In the genomic region with DNA sequence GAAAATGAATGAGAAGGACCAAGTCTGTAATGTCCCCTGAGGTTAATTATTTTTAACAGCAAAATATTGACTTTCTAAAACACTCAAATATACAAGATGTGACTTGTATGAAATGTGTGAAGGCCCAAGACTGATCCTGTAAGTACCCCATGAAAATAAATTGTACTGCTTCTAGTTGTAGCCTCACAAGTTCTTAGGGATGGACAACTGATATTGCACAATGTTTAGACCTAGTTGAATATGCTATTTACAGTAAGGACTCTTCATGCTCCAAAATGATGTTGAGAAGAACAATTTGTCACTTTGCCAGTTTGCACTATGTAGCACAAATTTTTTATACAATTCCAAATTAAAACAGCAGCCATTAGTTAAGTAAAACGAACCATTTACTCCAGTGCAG, we compare ENCODE assay signal across 36 cellular contexts.
"Had no signal": no experiment of that assay in that cellular context is flagged by ENCODE, and none has a peak within 500 bp of the region (broad histone marks: within the 10 kb centered on the region; RNA-seq: fewer than 3 reads in every experiment).

No MANE protein-coding gene starts in this region.

- H3K4me3 ChIP-seq: MG63 had no signal

- H3K27me3 ChIP-seq: MG63 had no signal

- H3K36me3 ChIP-seq: MG63 had no signal

- DNase-seq: Karpas-422, Kasumi-1, MG63, MM.1S, MV-4-11, NCI-H1048, NCI-H1092, NCI-H1092 treated with DMSO at 0.1 percent for 48 hours, NCI-H1105, NCI-H1105 treated with DMSO at 0.1 percent for 48 hours, NCI-H1417, NCI-H1417 treated with DMSO at 0.1 percent for 48 hours, NCI-H1436, NCI-H1436 treated with DMSO at 0.1 percent for 48 hours, NCI-H146, NCI-H1694, NCI-H1694 treated with DMSO at 0.1 percent for 48 hours, NCI-H187, NCI-H187 treated with DMSO at 0.1 percent for 48 hours, NCI-H1930, NCI-H2029, NCI-H2029 treated with DMSO at 0.1 percent for 48 hours, NCI-H2081, NCI-H2081 treated with DMSO at 0.1 percent for 48 hours, NCI-H2107, NCI-H2171, NCI-H2171 treated with DMSO at 0.1 percent for 48 hours, NCI-H2227 treated with DMSO at 0.1 percent for 48 hours, NCI-H226, NCI-H345, NCI-H446, NCI-H446 treated with DMSO at 0.1 percent for 48 hours, NCI-H510A, NCI-H510A treated with DMSO at 0.1 percent for 48 hours, NCI-H524, NCI-H524 treated with DMSO at 0.1 percent for 48 hours had no signal

- H3K9me3 ChIP-seq: MG63 had no signal
